32 cellular contexts compared by ENCODE assay signal in the genomic region with DNA sequence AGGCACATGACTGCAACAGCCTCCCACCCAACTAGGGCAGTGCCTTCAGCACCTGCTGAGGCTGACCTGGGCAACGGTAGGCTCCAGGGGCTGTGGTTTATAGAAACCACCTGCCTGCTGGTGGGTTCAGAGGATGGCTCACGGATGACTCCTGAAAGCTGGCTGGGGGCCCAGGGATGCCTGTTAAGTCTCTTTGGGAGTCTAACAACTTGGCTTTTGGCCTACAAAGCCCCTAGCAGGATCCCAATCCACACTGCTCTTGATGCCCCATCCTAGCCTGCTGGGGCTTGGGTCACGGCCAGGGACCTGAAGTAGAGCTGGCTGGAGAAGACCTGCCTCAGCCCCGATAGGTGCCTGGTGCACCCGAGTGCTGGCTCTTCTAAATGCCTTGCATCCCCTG. TPM values are rescaled to one million over a fixed set of nuclear protein-coding genes. Genes with fewer than 3 reads are reported as not detected.
DNase-seq lines count a peak whose midpoint lies in the region; ATAC-seq and TF ChIP-seq lines count a peak whose summit lies in the region.
"Had no signal": no experiment of that assay in that cellular context is flagged by ENCODE, and none has a peak within 500 bp of the region (broad histone marks: within the 10 kb centered on the region; RNA-seq: fewer than 3 reads in every experiment).

No MANE protein-coding gene starts in this region.

- no peaks in the 10 kb centered on the region for H3K9me3 Mint-ChIP-seq in activated T-helper 17 cell treated with anti-CD3 and anti-CD28 coated beads, Interleukin-2, amount 50 U/mL, for 72 hours
- H3K9me3 Mint-ChIP-seq: activated CD4-positive, alpha-beta memory T cell treated with anti-CD3 and anti-CD28 coated beads, Interleukin-2, amount 10 ng/mL, durations not matched to agents 7 days and 5 days; activated naive CD4-positive, alpha-beta T cell treated with anti-CD3 and anti-CD28 coated beads, Interleukin-2, amount 50 U/mL, for 72 hours; activated T-helper 2 cell treated with anti-CD3 and anti-CD28 coated beads, Interferon-gamma antibody, Interleukin-2, Interleukin-4, amounts not matched to agents 10 μg/mL and 5 μg/mL and 100 μg/mL, durations not matched to agents 14 hours and 24 hours and 36 hours; nephron; stimulated activated naive CD8-positive, alpha-beta T cell treated with anti-CD3 and anti-CD28 coated beads, Interleukin-15, Interleukin-2, amounts not matched to agents 100 ng/mL and 50 ng/mL, for 24 hours had no signal

- H4K8ac ChIP-seq in trophoblast cell (ENCODE audit: low read depth, low read length), result no peak overlapping the region

- H3K79me2 ChIP-seq in trophoblast cell (ENCODE audit: control insufficient read depth, insufficient read depth, low read length, poor library complexity), result no peaks in the 10 kb centered on the region

- no peaks in the 10 kb centered on the region for H3K27me3 Mint-ChIP-seq in activated T-helper 17 cell treated with anti-CD3 and anti-CD28 coated beads, Interleukin-2, amount 50 U/mL, for 72 hours
- H3K27me3 Mint-ChIP-seq: activated CD4-positive, alpha-beta memory T cell treated with anti-CD3 and anti-CD28 coated beads, Interleukin-2, amount 10 ng/mL, durations not matched to agents 7 days and 5 days; CD4-positive, CD25-positive, alpha-beta regulatory T cell; stimulated activated naive CD8-positive, alpha-beta T cell treated with anti-CD3 and anti-CD28 coated beads, Interleukin-15, Interleukin-2, amounts not matched to agents 100 ng/mL and 50 ng/mL, for 24 hours; T-helper 17 cell had no signal

- H3K27ac ChIP-seq in RWPE1 (peak overlapping the region; percentile 44), trophoblast cell (ENCODE audit: low read depth, low read length) (no peak overlapping the region)
- H3K27ac ChIP-seq: pancreas, SK-N-MC, testis, uterus had no signal

- WGBS in trophoblast cell (ENCODE audit: extremely low coverage, insufficient coverage, insufficient read length), result no CpG with 5 or more reads among the region's 5 CpGs

- H2BK12ac ChIP-seq in trophoblast cell (ENCODE audit: low read length), result no peak overlapping the region

- CTCF ChIA-PET in RWPE1 (lab: Yijun Ruan, JAX), result no interaction called here

- no peak overlapping the region for H2BK120ac ChIP-seq in trophoblast cell (ENCODE audit: insufficient read depth, low read length, poor library complexity)

- H2AFZ ChIP-seq in trophoblast cell (ENCODE audit: insufficient read depth, low read length, poor library complexity), result no peak overlapping the region

- no peak for ATAC-seq in activated T-helper 17 cell treated with anti-CD3 and anti-CD28 coated beads, Interleukin-2, amount 50 U/mL, for 72 hours (replicated peaks)
- ATAC-seq: activated naive CD4-positive, alpha-beta T cell treated with anti-CD3 and anti-CD28 coated beads, Interleukin-2, amount 50 U/mL, for 72 hours; pancreas; T-helper 17 cell had no signal

- H3K36me3 Mint-ChIP-seq in activated T-helper 17 cell treated with anti-CD3 and anti-CD28 coated beads, Interleukin-2, amount 50 U/mL, for 72 hours (ENCODE audit: low read depth), result peaks cover 92% of the 10 kb centered on the region

- no peaks in the 10 kb centered on the region for H3K27me3 ChIP-seq in trophoblast cell (ENCODE audit: insufficient read depth, low read length)
- H3K27me3 ChIP-seq: pancreas, testis, uterus had no signal

- no peak overlapping the region for H3K18ac ChIP-seq in trophoblast cell (ENCODE audit: low read length)

- POLR2A ChIA-PET in RWPE1 (lab: Yijun Ruan, JAX; ENCODE audit: low non-redundant PET), result no interaction called here

- TF ChIP-seq CTCF in RWPE1 (conservative IDR thresholded peaks at IDR 0.05; ENCODE audit: low read depth), result no peak

- no peaks in the 10 kb centered on the region for H3K79me1 ChIP-seq in trophoblast cell (ENCODE audit: low read length)

- H3K4me3 ChIP-seq in trophoblast cell (ENCODE audit: low read depth, low read length), result no peak overlapping the region
- H3K4me3 ChIP-seq: lung, pancreas, SK-N-MC, smooth muscle cell, testis, uterus had no signal

- no peaks in the 10 kb centered on the region for H3K4me1 Mint-ChIP-seq in activated T-helper 17 cell treated with anti-CD3 and anti-CD28 coated beads, Interleukin-2, amount 50 U/mL, for 72 hours
- H3K4me1 Mint-ChIP-seq: activated CD4-positive, alpha-beta memory T cell treated with anti-CD3 and anti-CD28 coated beads, Interleukin-2, amount 10 ng/mL, durations not matched to agents 7 days and 5 days had no signal

- no peak overlapping the region for H3K14ac ChIP-seq in trophoblast cell (ENCODE audit: low read length)

- no peak overlapping the region for H3K9ac ChIP-seq in trophoblast cell (ENCODE audit: low read length)

- no peak overlapping the region for H2BK5ac ChIP-seq in trophoblast cell (ENCODE audit: low read depth, low read length, poor library complexity)

- no peak overlapping the region for H3K4me3 Mint-ChIP-seq in activated T-helper 17 cell treated with anti-CD3 and anti-CD28 coated beads, Interleukin-2, amount 50 U/mL, for 72 hours
- H3K4me3 Mint-ChIP-seq: activated CD4-positive, alpha-beta memory T cell treated with anti-CD3 and anti-CD28 coated beads, Interleukin-2, amount 10 ng/mL, durations not matched to agents 7 days and 5 days; CD4-positive, CD25-positive, alpha-beta regulatory T cell; nephron; stimulated activated naive CD8-positive, alpha-beta T cell treated with anti-CD3 and anti-CD28 coated beads, Interleukin-15, Interleukin-2, amounts not matched to agents 100 ng/mL and 50 ng/mL, for 24 hours; T-helper 17 cell had no signal

- no peak overlapping the region for H3K4ac ChIP-seq in trophoblast cell (ENCODE audit: low read depth, low read length)

- H2AK5ac ChIP-seq in trophoblast cell (ENCODE audit: low read length), result no peak overlapping the region

- H4K91ac ChIP-seq in trophoblast cell (ENCODE audit: low read depth, low read length), result no peak overlapping the region

- H4K12ac ChIP-seq in trophoblast cell (ENCODE audit: low read depth, low read length), result peak overlapping the region; percentile 32

- no peak overlapping the region for H3K4me2 ChIP-seq in trophoblast cell (ENCODE audit: low read length)
- H3K4me2 ChIP-seq: smooth muscle cell had no signal

- no peaks in the 10 kb centered on the region for H3K4me1 ChIP-seq in trophoblast cell (ENCODE audit: control insufficient read depth in 1 of 2, insufficient read depth in 2 of 2, low read length in 2 of 2)
- H3K4me1 ChIP-seq: pancreas, testis had no signal

- H3K36me3 ChIP-seq in trophoblast cell (ENCODE audit: control insufficient read depth in 1 of 2, insufficient read depth in 2 of 2, low read length in 2 of 2), result peaks cover 90 to 93% of the 10 kb centered on the region in 2 experiments
- H3K36me3 ChIP-seq: uterus had no signal

- peak; percentile 33 for DNase-seq in NCI-H2196 (lab: John Stamatoyannopoulos, UW; ENCODE audit: unreplicated experiment)
- DNase-seq in NCI-H2196 treated with DMSO at 0.1 percent for 48 hours (lab: John Stamatoyannopoulos, UW; ENCODE audit: unreplicated experiment), result no peak
- DNase-seq in NCI-H1092 (lab: John Stamatoyannopoulos, UW), result peak; percentile 29
- no peak for DNase-seq in RWPE1 (ENCODE audit: low spot score)
- DNase-seq in trophoblast cell, result no peak
- DNase-seq in stimulated activated CD4-positive, alpha-beta T cell treated with anti-CD3 and anti-CD28 coated beads, Interleukin-12 subunit alpha, Interleukin-12 subunit beta, amount 100 ng/mL, for 4 hours, result no peak
- DNase-seq in NCI-H2029 (lab: John Stamatoyannopoulos, UW), result no peak
- DNase-seq: 8988T; activated CD4-positive, alpha-beta memory T cell treated with anti-CD3 and anti-CD28 coated beads, Interleukin-2, amount 10 ng/mL, durations not matched to agents 7 days and 5 days; activated CD4-positive, alpha-beta T cell treated with anti-CD3 and anti-CD28 coated beads for 1 hour; activated CD8-positive, alpha-beta memory T cell treated with anti-CD3 and anti-CD28 coated beads, Interleukin-2, amount 50 U/mL, for 4 hours; Calu3; CD4-positive, CD25-positive, alpha-beta regulatory T cell; KBM-7; NCI-H1436; NCI-H2107; NCI-H510A; pancreas; stimulated activated CD4-positive, alpha-beta T cell treated with anti-CD3 and anti-CD28 coated beads, Interleukin-1b, Interleukin-23, amount 100 ng/mL, for 48 hours; T-helper 17 cell; testis; uterus had no signal

- no peak overlapping the region for H3K27ac Mint-ChIP-seq in activated T-helper 17 cell treated with anti-CD3 and anti-CD28 coated beads, Interleukin-2, amount 50 U/mL, for 72 hours
- H3K27ac Mint-ChIP-seq: activated CD4-positive, alpha-beta memory T cell treated with anti-CD3 and anti-CD28 coated beads, Interleukin-2, amount 10 ng/mL, durations not matched to agents 7 days and 5 days; activated T-helper 2 cell treated with anti-CD3 and anti-CD28 coated beads, Interferon-gamma antibody, Interleukin-2, Interleukin-4, amounts not matched to agents 10 μg/mL and 5 μg/mL and 100 μg/mL, durations not matched to agents 14 hours and 24 hours and 36 hours; CD4-positive, CD25-positive, alpha-beta regulatory T cell; nephron; stimulated activated naive CD8-positive, alpha-beta T cell treated with anti-CD3 and anti-CD28 coated beads, Interleukin-15, Interleukin-2, amounts not matched to agents 100 ng/mL and 50 ng/mL, for 24 hours; T-helper 17 cell had no signal

- H3K23ac ChIP-seq in trophoblast cell (ENCODE audit: low read length), result no peak overlapping the region

- H3K9me3 ChIP-seq in trophoblast cell (ENCODE audit: insufficient read depth, low read depth, low read length), result no peaks in the 10 kb centered on the region
- H3K9me3 ChIP-seq: pancreas, testis, uterus had no signal

RNA-seq across cellular contexts. Expression of a gene that starts 9.0 kb away (rescaled TPM):
- polyA plus RNA-seq in trophoblast cell (2013), result 4.4 and 4.7 TPM in 2 replicates
- under 1 TPM in 1 of 2 donors, not detected in 1; 0.24 TPM for total RNA-seq in activated T-helper 17 cell treated with anti-CD3 and anti-CD28 coated beads, Interleukin-2, amount 50 U/mL, for 72 hours
- total RNA-seq: glomerular endothelial cell, HT1080, T-helper 17 cell had no signal
- polyA plus RNA-seq: CD4-positive, CD25-positive, alpha-beta regulatory T cell had no signal

RNA-seq across cellular contexts. Expression of a gene that starts 40.5 kb away (rescaled TPM):
- polyA plus RNA-seq in trophoblast cell (2013), result 34.4 and 37.9 TPM in 2 replicates
- total RNA-seq in activated T-helper 17 cell treated with anti-CD3 and anti-CD28 coated beads, Interleukin-2, amount 50 U/mL, for 72 hours, result under 1 TPM; 0.06 to 0.29 TPM
- total RNA-seq: activated CD4-positive, alpha-beta memory T cell treated with anti-CD3 and anti-CD28 coated beads, Interleukin-2, amount 10 ng/mL, durations not matched to agents 7 days and 5 days; activated T-helper 2 cell treated with anti-CD3 and anti-CD28 coated beads, Interferon-gamma antibody, Interleukin-2, Interleukin-4, amounts not matched to agents 10 μg/mL and 5 μg/mL and 100 μg/mL, durations not matched to agents 14 hours and 24 hours and 36 hours; CD4-positive, CD25-positive, alpha-beta regulatory T cell had no signal
- polyA plus RNA-seq: CD4-positive, CD25-positive, alpha-beta regulatory T cell had no signal

Comparison
In these comparisons a context has a peak if more than half of its experiments do, and no peak if none do; other contexts are left out.
1. DNase-seq: peak in NCI-H2196 (single experiment) and NCI-H1092 (single experiment); none in NCI-H2196 treated with DMSO at 0.1 percent for 48 hours (single experiment), RWPE1 (single experiment), trophoblast cell (0 of 2), stimulated activated CD4-positive, alpha-beta T cell treated with anti-CD3 and anti-CD28 coated beads, Interleukin-12 subunit alpha, Interleukin-12 subunit beta, amount 100 ng/mL, for 4 hours (single experiment) and NCI-H2029 (single experiment).